Comparison of ENCODE assay signal across 5 cellular contexts in the genomic region with DNA sequence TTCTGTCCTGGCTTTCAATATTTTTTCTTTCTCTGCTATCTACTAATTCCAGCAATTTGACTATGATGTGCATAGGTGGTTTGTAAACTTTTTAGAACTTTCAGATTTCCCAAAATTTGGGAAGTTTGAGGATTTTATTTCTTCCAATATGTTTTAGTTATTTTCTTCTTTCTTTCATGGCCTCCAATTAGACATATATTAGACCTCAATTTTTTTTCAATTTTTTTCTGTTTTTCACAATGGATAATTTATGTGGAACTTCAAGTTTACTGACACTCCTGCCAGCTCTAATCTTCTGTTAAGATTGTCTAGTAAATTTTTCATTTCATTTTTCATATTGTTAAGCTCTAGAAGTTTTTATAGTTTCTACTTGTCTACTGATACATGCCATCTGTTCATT.
"Had no signal": no experiment of that assay in that cellular context is flagged by ENCODE, and none has a peak within 500 bp of the region (broad histone marks: within the 10 kb centered on the region; RNA-seq: fewer than 3 reads in every experiment).

No MANE protein-coding gene starts in this region.

- DNase-seq: IMR-90, KBM-7 had no signal

- H3K27ac ChIP-seq: HL-60 had no signal

- ATAC-seq: HepG2, K562 had no signal

- H3K4me3 ChIP-seq: K562 had no signal
